ENCODE assay signal across 20 cellular contexts in genomic region chr4:15667006-15667405, GRCh38. TPM values are rescaled to one million over a fixed set of nuclear protein-coding genes. Genes with fewer than 3 reads are reported as not detected.
DNase-seq lines count a peak whose midpoint lies in the region; ATAC-seq and TF ChIP-seq lines count a peak whose summit lies in the region.
"Had no signal": no experiment of that assay in that cellular context is flagged by ENCODE, and none has a peak within 500 bp of the region (broad histone marks: within the 10 kb centered on the region; RNA-seq: fewer than 3 reads in every experiment).

No MANE protein-coding gene starts in this region.

- no peak for TF ChIP-seq RAD21 in IMR-90 (IDR thresholded peaks at IDR 0.05; ENCODE audit: low read length)

- H4K20me1 ChIP-seq in IMR-90 (ENCODE audit: insufficient read depth, low read length): no peaks in the 10 kb centered on the region
- H4K20me1 ChIP-seq in osteoblast (ENCODE audit: insufficient read depth, low read length): no peaks in the 10 kb centered on the region

- CTCF ChIA-PET in IMR-90 (lab: Yijun Ruan, JAX): interaction anchor here (0.6 to 0.8 kb wide), 3 partner anchors 11 to 1850 kb away, joined by 4 to 10 read pairs (median 5); no protein-coding TSS in a partner anchor

- TF ChIP-seq POLR2A in IMR-90 (IDR thresholded peaks at IDR 0.05; ENCODE audit: low read depth, low read length) (no peak), spleen (IDR thresholded peaks at IDR 0.05) (no peak)

- POLR2A ChIA-PET in IMR-90 (lab: Charles Lee; ENCODE audit: unreplicated experiment): no interaction called here

- H4K8ac ChIP-seq in IMR-90 (ENCODE audit: low read depth in 2 of 2, low read length in 2 of 2): no peak overlapping the region

- in situ Hi-C loops in IMR-90 (cut with MboI; ENCODE audit: low sequenced_read_pairs): no loop called here

- peaks cover 67% of the 10 kb centered on the region for H3K4me1 Mint-ChIP-seq in CD14-positive monocyte

- no peak overlapping the region for H3K9ac ChIP-seq in IMR-90 (ENCODE audit: low read depth, low read length)
- H3K9ac ChIP-seq: KMS-11 had no signal

- BruUV-seq in IMR-90 (replicated peaks; lab: Mats Ljungman, UMichigan): no TSS peak

- WGBS in IMR-90 (ENCODE audit: extremely low coverage in 2 of 2, insufficient read length in 1 of 2), 2 experiments: no CpG with 5 or more reads among the region's 4 CpGs
- 94 to 98% (median 95%) methylated on average over 4 of the region's 4 CpGs for WGBS in spleen, 5 donors

- H2AK9ac ChIP-seq in IMR-90 (replicated peaks; ENCODE audit: low read depth, low read length, poor library complexity): no peak overlapping the region

- no peak overlapping the region for H2BK15ac ChIP-seq in IMR-90 (ENCODE audit: low read depth, low read length)

- no peak for TF ChIP-seq CTCF in CD14-positive monocyte (IDR thresholded peaks at IDR 0.05)
- no peak for TF ChIP-seq CTCF in IMR-90 (conservative IDR thresholded peaks at IDR 0.05; ENCODE audit: low read depth, low read length)
- TF ChIP-seq CTCF in spleen (IDR thresholded peaks at IDR 0.05 in 8 of 11, conservative IDR thresholded peaks at IDR 0.05 in 3 of 11): no peak
- TF ChIP-seq CTCF in osteoblast (IDR thresholded peaks at IDR 0.05; ENCODE audit: extremely low read depth, low read depth, low read length): no peak

- ATAC-seq in IMR-90 (ENCODE audit: low read depth) (no peak), GM21786 (IDR thresholded peaks at IDR 0.05; ENCODE audit: unreplicated experiment) (no peak)
- ATAC-seq: CD8-positive, alpha-beta T cell; HepG2 had no signal

- H3K36me3 ChIP-seq in IMR-90 (ENCODE audit: control insufficient read depth, insufficient read depth, low read length): 0 out of 2 replicates have a peak, but pooled peaks cover 2% of the 10 kb centered on the region
- H3K36me3 ChIP-seq in spleen: no peaks in the 10 kb centered on the region
- peaks cover 10% of the 10 kb centered on the region for H3K36me3 ChIP-seq in osteoblast (ENCODE audit: insufficient read depth, low read length)

- peaks cover 9% of the 10 kb centered on the region; the same call in 1 of the 2 replicates for H3K9me1 ChIP-seq in IMR-90 (ENCODE audit: insufficient read depth, low read length)

- H2BK20ac ChIP-seq in IMR-90 (ENCODE audit: low read depth, low read length): no peak overlapping the region

- no peak overlapping the region for H4K91ac ChIP-seq in IMR-90 (ENCODE audit: insufficient read depth, low read depth, low read length)

- H3K27me3 Mint-ChIP-seq in CD14-positive monocyte (ENCODE audit: low read depth in 3 of 3): no peaks in the 10 kb centered on the region

- no peak overlapping the region for H3K18ac ChIP-seq in IMR-90 (ENCODE audit: low read depth, low read length)

- peaks cover 27% of the 10 kb centered on the region for H3K79me2 ChIP-seq in osteoblast (ENCODE audit: insufficient read depth, low read length)

- H3K56ac ChIP-seq in IMR-90 (ENCODE audit: extremely low read depth, insufficient read depth, low read length): no peak overlapping the region

- H3K79me1 ChIP-seq in IMR-90 (ENCODE audit: low read depth in 1 of 2, low read length in 2 of 2): peaks cover 17 to 45% of the 10 kb centered on the region in 2 experiments; a peak in 3 of 4 replicates

- no peak overlapping the region for H2BK5ac ChIP-seq in IMR-90 (ENCODE audit: low read depth, low read length, poor library complexity, severe bottlenecking)

- H3K27ac ChIP-seq in IMR-90 (ENCODE audit: insufficient read depth, low read length) (no peak overlapping the region), epithelial cell of prostate (peak overlapping the region; percentile 99), spleen (peak overlapping the region in 6 of 8 donors; percentile 63 to 99 (median 85)), osteoblast (ENCODE audit: low read depth, low read length) (no peak overlapping the region)
- H3K27ac ChIP-seq: KMS-11 had no signal

- peaks cover 0 to 3% (median 0%) of the 10 kb centered on the region in 7 donors for H3K9me3 Mint-ChIP-seq in CD14-positive monocyte
- H3K9me3 Mint-ChIP-seq: CD8-positive, alpha-beta T cell; HFFc6 had no signal

- no peak overlapping the region for H3K4me3 Mint-ChIP-seq in CD14-positive monocyte
- H3K4me3 Mint-ChIP-seq: CD8-positive, alpha-beta T cell; HFFc6 had no signal

- peak overlapping the region in 5 of 7 donors; percentile 42 to 99 (median 98) for H3K27ac Mint-ChIP-seq in CD14-positive monocyte
- H3K27ac Mint-ChIP-seq: CD8-positive, alpha-beta T cell had no signal

- H2AK5ac ChIP-seq in IMR-90 (ENCODE audit: low read depth, low read length): no peak overlapping the region

- 0 out of 2 replicates have a peak overlapping the region, but pooled peaks have one; percentile 50 for H4K5ac ChIP-seq in IMR-90 (ENCODE audit: low read depth, low read length)

- no peak overlapping the region for H3K23ac ChIP-seq in IMR-90 (ENCODE audit: low read depth, low read length)

- no peak overlapping the region for H2BK120ac ChIP-seq in IMR-90 (ENCODE audit: low read depth, low read length)

- H3K36me3 Mint-ChIP-seq in CD14-positive monocyte: peaks cover 11 to 20% of the 10 kb centered on the region in 2 donors
- H3K36me3 Mint-ChIP-seq: CD8-positive, alpha-beta T cell had no signal

- H3K9me3 ChIP-seq in IMR-90 (ENCODE audit: control insufficient read depth, insufficient read depth, low read length) (no peaks in the 10 kb centered on the region), spleen (no peaks in the 10 kb centered on the region), osteoblast (ENCODE audit: low read depth, low read length) (no peaks in the 10 kb centered on the region)

- DNase-seq in CD14-positive monocyte (ENCODE audit: low spot score) (no peak), IMR-90 (no peak), epithelial cell of prostate (ENCODE audit: low read depth, low spot score) (no peak), spleen (no peak), mesenteric fat pad (ENCODE audit: low spot score) (no peak), osteoblast (ENCODE audit: insufficient read length, low spot score, missing footprints) (no peak)
- DNase-seq: AML-193; Calu3; CD8-positive, alpha-beta T cell; DMS 273 treated with DMSO at 0.1 percent for 48 hours; DMS53; DND-41; EL; GOT3; H7; HFFc6 had no signal

- H3K14ac ChIP-seq in IMR-90 (replicated peaks; ENCODE audit: low read depth, low read length): no peak overlapping the region

- no peak overlapping the region for H3K4me2 ChIP-seq in IMR-90 (ENCODE audit: low read depth, low read length)
- H3K4me2 ChIP-seq in osteoblast (ENCODE audit: insufficient read depth, low read length): no peak overlapping the region
- H3K4me2 ChIP-seq: KMS-11 had no signal

- H3K27me3 ChIP-seq in IMR-90 (ENCODE audit: control insufficient read depth, insufficient read depth, low read length): no peaks in the 10 kb centered on the region
- H3K27me3 ChIP-seq in spleen (replicated peaks in 1 of 7): no peaks in the 10 kb centered on the region
- no peaks in the 10 kb centered on the region for H3K27me3 ChIP-seq in osteoblast (ENCODE audit: insufficient read depth, low read length)

- no peak overlapping the region for H2AFZ ChIP-seq in IMR-90 (replicated peaks; ENCODE audit: low read length, poor library complexity)
- no peak overlapping the region for H2AFZ ChIP-seq in osteoblast (ENCODE audit: low read length)

- no peak overlapping the region for H3K4ac ChIP-seq in IMR-90 (ENCODE audit: low read depth, low read length)

- dilution Hi-C loops in IMR-90 (cut with HindIII; ENCODE audit: low sequenced_read_pairs, unreplicated experiment): no loop called here

- H3K4me3 ChIP-seq in IMR-90 (ENCODE audit: insufficient read depth, low read depth, low read length) (no peak overlapping the region), spleen (peak overlapping the region in 1 of 8 donors; percentile 51), osteoblast (ENCODE audit: insufficient read depth, low read length) (no peak overlapping the region)

- intact Hi-C loops in CD14-positive monocyte (cut with micrococcal nuclease) (no loop called here), IMR-90 (cut with micrococcal nuclease) (no loop called here), spleen (cut with DNase I; ENCODE audit: low total_unique reads) (no loop called here)

- H3K4me1 ChIP-seq in IMR-90 (ENCODE audit: control insufficient read depth, insufficient read depth, low read length) (peaks cover 5% of the 10 kb centered on the region; the same call in 1 of the 2 replicates), spleen (peaks cover 0 to 37% (median 4%) of the 10 kb centered on the region in 6 donors), osteoblast (ENCODE audit: insufficient read depth, low read length) (no peaks in the 10 kb centered on the region)

TF ChIP-seq in IMR-90, 13 proteins besides CTCF, POLR2A, EP300 and RAD21 (continues in another document):
- TF ChIP-seq BHLHE40 (IDR thresholded peaks at IDR 0.05; ENCODE audit: low read depth, low read length): no peak

RNA-seq across cellular contexts. Expression of gene FBXL5, which starts 11.8 kb away (rescaled TPM):
- polyA plus RNA-seq in CD14-positive monocyte: 100 to 1,000 TPM; 484 to 518 TPM
- 62.6 and 91.9 TPM in 2 replicates for total RNA-seq in IMR-90 (2012; rRNA removed)
- polyA plus RNA-seq in IMR-90 (2012; rRNA removed): 18.6 and 20.3 TPM in 2 replicates
- 4.1 and 4.9 TPM in 2 replicates for polyA plus RNA-seq in IMR-90 (2012; cell fraction: cytosol; rRNA removed)
- polyA plus RNA-seq in IMR-90 (2012; cell fraction: nucleus; rRNA removed; ENCODE audit: low replicate concordance): 2.4 and 21.9 TPM in 2 replicates
- total RNA-seq in spleen: 100 to 1,000 TPM in 5 of 7 donors, 10 to 100 TPM in 2; 98.2 to 210 (median 141) TPM
- polyA plus RNA-seq in spleen: 10 to 100 TPM; 33.8 to 54.1 (median 33.9) TPM
- total RNA-seq in mesenteric fat pad: 124 TPM
- 108 and 110 TPM in 2 replicates for total RNA-seq in osteoblast

RNA-seq across cellular contexts. Expression of gene FAM200B, which starts 14.6 kb away (rescaled TPM):
- polyA plus RNA-seq in CD14-positive monocyte: 100 to 1,000 TPM; 151 to 169 TPM
- total RNA-seq in IMR-90 (2012; rRNA removed): 16.7 and 20.6 TPM in 2 replicates
- 17.3 and 18.5 TPM in 2 replicates for polyA plus RNA-seq in IMR-90 (2012; rRNA removed)
- 14.6 and 28.6 TPM in 2 replicates for polyA plus RNA-seq in IMR-90 (2012; cell fraction: cytosol; rRNA removed)
- polyA plus RNA-seq in IMR-90 (2012; cell fraction: nucleus; rRNA removed; ENCODE audit: low replicate concordance): 5.2 and 23.8 TPM in 2 replicates
- total RNA-seq in spleen: 10 to 100 TPM; 17.4 to 42.0 (median 27.9) TPM
- 10 to 100 TPM; 28.0 to 39.8 (median 38.6) TPM for polyA plus RNA-seq in spleen
- total RNA-seq in mesenteric fat pad: 32.9 TPM
- total RNA-seq in osteoblast: 22.7 and 31.8 TPM in 2 replicates

RNA-seq across cellular contexts. Expression of gene BST1, which starts 35.9 kb away (rescaled TPM):
- polyA plus RNA-seq in CD14-positive monocyte (100 to 1,000 TPM; 266 to 297 TPM), IMR-90 (2012; rRNA removed) (11.1 and 11.9 TPM in 2 replicates), spleen (1 to 10 TPM; 3.8 to 5.9 (median 4.8) TPM)
- total RNA-seq in IMR-90 (2012; rRNA removed) (5.3 and 6.6 TPM in 2 replicates), spleen (10 to 100 TPM; 12.3 to 54.3 (median 25.1) TPM), mesenteric fat pad (21.8 TPM), osteoblast (30.6 and 31.8 TPM in 2 replicates)
- 10.6 and 10.7 TPM in 2 replicates for polyA plus RNA-seq in IMR-90 (2012; cell fraction: cytosol; rRNA removed)
- 2.2 and 4.7 TPM in 2 replicates for polyA plus RNA-seq in IMR-90 (2012; cell fraction: nucleus; rRNA removed; ENCODE audit: low replicate concordance)
- total RNA-seq: G401 had no signal

Comparison
In these comparisons a context has a peak if more than half of its experiments do, and no peak if none do; other contexts are left out.
1. H3K27ac ChIP-seq: peak in epithelial cell of prostate (single experiment) and spleen (6 of 8); none in IMR-90 (single experiment) and osteoblast (single experiment).